In genomic region chr16:81311762-81312161, GRCh38 we compare ENCODE assay signal across 1 cellular context.
TF ChIP-seq lines count a peak whose summit lies in the region.

No MANE protein-coding gene starts in this region.

TF ChIP-seq in neural cell, 6 proteins besides CTCF, POLR2A, EP300 and RAD21:
- TF ChIP-seq EZH2 (IDR thresholded peaks at IDR 0.05; ENCODE audit: borderline replicate concordance, insufficient read depth, low read length, poor library complexity, severe bottlenecking) (no peak), SMC3 (conservative IDR thresholded peaks at IDR 0.05; ENCODE audit: poor library complexity) (no peak), POLR2AphosphoS5 (IDR thresholded peaks at IDR 0.05) (no peak), MXI1 (conservative IDR thresholded peaks at IDR 0.05; ENCODE audit: poor library complexity, severe bottlenecking) (no peak), TAF1 (IDR thresholded peaks at IDR 0.05; ENCODE audit: low read depth) (no peak)
- TF ChIP-seq, protein P1, sequence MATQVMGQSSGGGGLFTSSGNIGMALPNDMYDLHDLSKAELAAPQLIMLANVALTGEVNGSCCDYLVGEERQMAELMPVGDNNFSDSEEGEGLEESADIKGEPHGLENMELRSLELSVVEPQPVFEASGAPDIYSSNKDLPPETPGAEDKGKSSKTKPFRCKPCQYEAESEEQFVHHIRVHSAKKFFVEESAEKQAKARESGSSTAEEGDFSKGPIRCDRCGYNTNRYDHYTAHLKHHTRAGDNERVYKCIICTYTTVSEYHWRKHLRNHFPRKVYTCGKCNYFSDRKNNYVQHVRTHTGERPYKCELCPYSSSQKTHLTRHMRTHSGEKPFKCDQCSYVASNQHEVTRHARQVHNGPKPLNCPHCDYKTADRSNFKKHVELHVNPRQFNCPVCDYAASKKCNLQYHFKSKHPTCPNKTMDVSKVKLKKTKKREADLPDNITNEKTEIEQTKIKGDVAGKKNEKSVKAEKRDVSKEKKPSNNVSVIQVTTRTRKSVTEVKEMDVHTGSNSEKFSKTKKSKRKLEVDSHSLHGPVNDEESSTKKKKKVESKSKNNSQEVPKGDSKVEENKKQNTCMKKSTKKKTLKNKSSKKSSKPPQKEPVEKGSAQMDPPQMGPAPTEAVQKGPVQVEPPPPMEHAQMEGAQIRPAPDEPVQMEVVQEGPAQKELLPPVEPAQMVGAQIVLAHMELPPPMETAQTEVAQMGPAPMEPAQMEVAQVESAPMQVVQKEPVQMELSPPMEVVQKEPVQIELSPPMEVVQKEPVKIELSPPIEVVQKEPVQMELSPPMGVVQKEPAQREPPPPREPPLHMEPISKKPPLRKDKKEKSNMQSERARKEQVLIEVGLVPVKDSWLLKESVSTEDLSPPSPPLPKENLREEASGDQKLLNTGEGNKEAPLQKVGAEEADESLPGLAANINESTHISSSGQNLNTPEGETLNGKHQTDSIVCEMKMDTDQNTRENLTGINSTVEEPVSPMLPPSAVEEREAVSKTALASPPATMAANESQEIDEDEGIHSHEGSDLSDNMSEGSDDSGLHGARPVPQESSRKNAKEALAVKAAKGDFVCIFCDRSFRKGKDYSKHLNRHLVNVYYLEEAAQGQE (IDR thresholded peaks at IDR 0.05; ENCODE audit: borderline replicate concordance): no peak
